In the genomic region with DNA sequence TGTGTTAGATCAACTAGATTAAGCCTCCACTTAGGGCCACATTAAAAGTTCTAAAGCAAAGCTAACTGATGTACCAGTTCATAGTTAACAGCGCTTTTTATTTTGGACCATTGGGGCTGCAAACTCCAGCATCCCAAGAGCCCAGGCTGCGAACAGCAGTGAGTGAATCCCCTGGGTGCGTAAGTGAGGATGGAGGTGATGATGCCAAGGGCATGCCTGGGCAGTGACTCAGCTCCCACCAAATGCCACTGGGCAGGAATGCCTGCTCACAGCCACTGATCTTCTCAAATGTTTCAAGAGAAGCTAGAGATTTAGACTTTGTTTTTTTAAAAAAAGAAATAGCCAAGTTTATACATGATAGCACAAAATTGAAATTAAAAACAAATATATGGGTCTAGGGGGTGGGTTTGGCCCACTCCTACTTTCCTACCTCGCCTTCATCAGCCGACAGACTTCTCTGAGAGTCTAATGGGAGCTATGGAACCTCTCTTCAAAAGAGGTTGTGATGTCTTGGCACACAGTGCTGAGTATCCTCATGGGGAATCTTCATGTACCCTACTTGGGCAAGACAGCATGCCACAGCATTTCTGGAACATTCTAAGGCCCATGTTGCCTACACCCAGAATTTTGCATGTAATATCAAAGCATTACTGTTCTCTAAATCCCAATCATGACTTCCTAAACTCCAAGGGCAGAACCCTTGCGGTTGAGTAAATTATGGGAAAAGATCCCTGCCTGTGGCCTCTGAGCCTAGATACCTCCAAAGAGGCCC, we compare ENCODE assay signal across 1 cellular context.
TF ChIP-seq lines count a peak whose summit lies in the region.

No MANE protein-coding gene starts in this region.

TF ChIP-seq in GM23338, 12 proteins besides CTCF, POLR2A, EP300 and RAD21 (continued from another document):
- TF ChIP-seq, protein P1, sequence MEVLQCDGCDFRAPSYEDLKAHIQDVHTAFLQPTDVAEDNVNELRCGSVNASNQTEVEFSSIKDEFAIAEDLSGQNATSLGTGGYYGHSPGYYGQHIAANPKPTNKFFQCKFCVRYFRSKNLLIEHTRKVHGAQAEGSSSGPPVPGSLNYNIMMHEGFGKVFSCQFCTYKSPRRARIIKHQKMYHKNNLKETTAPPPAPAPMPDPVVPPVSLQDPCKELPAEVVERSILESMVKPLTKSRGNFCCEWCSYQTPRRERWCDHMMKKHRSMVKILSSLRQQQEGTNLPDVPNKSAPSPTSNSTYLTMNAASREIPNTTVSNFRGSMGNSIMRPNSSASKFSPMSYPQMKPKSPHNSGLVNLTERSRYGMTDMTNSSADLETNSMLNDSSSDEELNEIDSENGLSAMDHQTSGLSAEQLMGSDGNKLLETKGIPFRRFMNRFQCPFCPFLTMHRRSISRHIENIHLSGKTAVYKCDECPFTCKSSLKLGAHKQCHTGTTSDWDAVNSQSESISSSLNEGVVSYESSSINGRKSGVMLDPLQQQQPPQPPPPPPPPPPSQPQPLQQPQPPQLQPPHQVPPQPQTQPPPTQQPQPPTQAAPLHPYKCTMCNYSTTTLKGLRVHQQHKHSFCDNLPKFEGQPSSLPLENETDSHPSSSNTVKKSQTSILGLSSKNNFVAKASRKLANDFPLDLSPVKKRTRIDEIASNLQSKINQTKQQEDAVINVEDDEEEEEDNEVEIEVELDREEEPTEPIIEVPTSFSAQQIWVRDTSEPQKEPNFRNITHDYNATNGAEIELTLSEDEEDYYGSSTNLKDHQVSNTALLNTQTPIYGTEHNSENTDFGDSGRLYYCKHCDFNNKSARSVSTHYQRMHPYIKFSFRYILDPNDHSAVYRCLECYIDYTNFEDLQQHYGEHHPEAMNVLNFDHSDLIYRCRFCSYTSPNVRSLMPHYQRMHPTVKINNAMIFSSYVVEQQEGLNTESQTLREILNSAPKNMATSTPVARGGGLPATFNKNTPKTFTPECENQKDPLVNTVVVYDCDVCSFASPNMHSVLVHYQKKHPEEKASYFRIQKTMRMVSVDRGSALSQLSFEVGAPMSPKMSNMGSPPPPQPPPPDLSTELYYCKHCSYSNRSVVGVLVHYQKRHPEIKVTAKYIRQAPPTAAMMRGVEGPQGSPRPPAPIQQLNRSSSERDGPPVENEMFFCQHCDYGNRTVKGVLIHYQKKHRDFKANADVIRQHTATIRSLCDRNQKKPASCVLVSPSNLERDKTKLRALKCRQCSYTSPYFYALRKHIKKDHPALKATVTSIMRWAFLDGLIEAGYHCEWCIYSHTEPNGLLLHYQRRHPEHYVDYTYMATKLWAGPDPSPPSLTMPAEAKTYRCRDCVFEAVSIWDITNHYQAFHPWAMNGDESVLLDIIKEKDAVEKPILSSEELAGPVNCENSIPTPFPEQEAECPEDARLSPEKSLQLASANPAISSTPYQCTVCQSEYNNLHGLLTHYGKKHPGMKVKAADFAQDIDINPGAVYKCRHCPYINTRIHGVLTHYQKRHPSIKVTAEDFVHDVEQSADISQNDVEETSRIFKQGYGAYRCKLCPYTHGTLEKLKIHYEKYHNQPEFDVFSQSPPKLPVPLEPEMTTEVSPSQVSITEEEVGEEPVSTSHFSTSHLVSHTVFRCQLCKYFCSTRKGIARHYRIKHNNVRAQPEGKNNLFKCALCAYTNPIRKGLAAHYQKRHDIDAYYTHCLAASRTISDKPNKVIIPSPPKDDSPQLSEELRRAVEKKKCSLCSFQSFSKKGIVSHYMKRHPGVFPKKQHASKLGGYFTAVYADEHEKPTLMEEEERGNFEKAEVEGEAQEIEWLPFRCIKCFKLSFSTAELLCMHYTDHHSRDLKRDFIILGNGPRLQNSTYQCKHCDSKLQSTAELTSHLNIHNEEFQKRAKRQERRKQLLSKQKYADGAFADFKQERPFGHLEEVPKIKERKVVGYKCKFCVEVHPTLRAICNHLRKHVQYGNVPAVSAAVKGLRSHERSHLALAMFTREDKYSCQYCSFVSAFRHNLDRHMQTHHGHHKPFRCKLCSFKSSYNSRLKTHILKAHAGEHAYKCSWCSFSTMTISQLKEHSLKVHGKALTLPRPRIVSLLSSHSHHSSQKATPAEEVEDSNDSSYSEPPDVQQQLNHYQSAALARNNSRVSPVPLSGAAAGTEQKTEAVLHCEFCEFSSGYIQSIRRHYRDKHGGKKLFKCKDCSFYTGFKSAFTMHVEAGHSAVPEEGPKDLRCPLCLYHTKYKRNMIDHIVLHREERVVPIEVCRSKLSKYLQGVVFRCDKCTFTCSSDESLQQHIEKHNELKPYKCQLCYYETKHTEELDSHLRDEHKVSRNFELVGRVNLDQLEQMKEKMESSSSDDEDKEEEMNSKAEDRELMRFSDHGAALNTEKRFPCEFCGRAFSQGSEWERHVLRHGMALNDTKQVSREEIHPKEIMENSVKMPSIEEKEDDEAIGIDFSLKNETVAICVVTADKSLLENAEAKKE (CRISPR knock-in tag; IDR thresholded peaks at IDR 0.05) = no peak
- no peak for TF ChIP-seq NANOG (IDR thresholded peaks at IDR 0.05; ENCODE audit: borderline replicate concordance)
- no peak for TF ChIP-seq EZH2phosphoT487 (IDR thresholded peaks at IDR 0.05; ENCODE audit: unreplicated experiment)
- no peak for TF ChIP-seq ZNF114 (CRISPR knock-in tag; IDR thresholded peaks at IDR 0.05)
- no peak for TF ChIP-seq ZNF331 (CRISPR knock-in tag; IDR thresholded peaks at IDR 0.05; ENCODE audit: low read depth)
TF ChIP-seq in GM23338: peak in this region for 0.
